1 cellular context compared by ENCODE assay signal in the genomic region with DNA sequence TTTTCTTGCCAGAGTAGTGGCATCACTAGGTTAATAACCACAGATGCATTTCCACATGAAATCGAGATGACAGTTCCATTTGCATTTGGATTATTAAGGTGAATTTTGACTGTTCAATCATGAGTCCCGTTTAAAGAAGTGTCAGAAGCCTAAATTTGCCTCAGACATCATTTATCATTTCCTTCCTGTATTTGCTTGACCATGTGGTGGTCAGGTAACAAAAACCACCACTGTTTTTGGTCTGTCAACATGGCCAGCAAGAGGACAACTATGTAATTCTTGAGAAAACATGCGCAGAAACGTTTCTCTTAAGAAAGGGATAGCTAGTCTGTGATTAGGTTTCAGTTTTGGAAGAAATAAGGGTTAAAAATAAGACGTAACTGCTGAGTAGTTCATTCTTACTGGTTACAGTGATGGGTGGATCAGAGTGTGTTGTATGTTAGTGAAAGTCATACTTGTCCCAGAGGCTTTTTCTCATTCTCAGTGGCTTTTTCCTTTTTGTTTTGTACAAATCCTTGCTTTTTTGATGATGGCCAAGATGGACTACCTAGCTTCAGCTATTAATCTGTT.
TF ChIP-seq lines count a peak whose summit lies in the region.

No MANE protein-coding gene starts in this region.

TF ChIP-seq in GM12878, 131 proteins besides CTCF, POLR2A, EP300 and RAD21 (continued from another document):
- TF ChIP-seq DPF2 (IDR thresholded peaks at IDR 0.05) (no peak), RCOR1 (conservative IDR thresholded peaks at IDR 0.05; ENCODE audit: low read depth, low read length) (no peak), BCL3 (IDR thresholded peaks at IDR 0.05; ENCODE audit: borderline replicate concordance, insufficient read depth, low read depth, low read length, poor library complexity, severe bottlenecking) (no peak), EZH2 (IDR thresholded peaks at IDR 0.05; ENCODE audit: borderline replicate concordance, control insufficient read depth, low read depth, low read length) (no peak), FOS (IDR thresholded peaks at IDR 0.05; ENCODE audit: borderline replicate concordance, extremely low read depth, insufficient read length) (no peak), RUNX3 (IDR thresholded peaks at IDR 0.05; ENCODE audit: low read length) (peak; percentile 72; the same call in 1 of the 2 replicates), POLR2AphosphoS5 (IDR thresholded peaks at IDR 0.05; ENCODE audit: low read length) (no peak), EGR1 (IDR thresholded peaks at IDR 0.05; ENCODE audit: borderline replicate concordance in 1 of 2, low read depth in 2 of 2, low read length in 2 of 2) (no peak), MTA3 (IDR thresholded peaks at IDR 0.05; ENCODE audit: borderline replicate concordance, low read length) (no peak), MTA2 (IDR thresholded peaks at IDR 0.05; ENCODE audit: low read depth) (no peak), USF1 (IDR thresholded peaks at IDR 0.05; ENCODE audit: borderline replicate concordance, extremely low read length, insufficient read depth, low read depth, low read length) (no peak), CREB1 (IDR thresholded peaks at IDR 0.05; ENCODE audit: low read depth) (no peak), BRCA1 (IDR thresholded peaks at IDR 0.05; ENCODE audit: low read depth, low read length) (no peak), ETV6 (conservative IDR thresholded peaks at IDR 0.05 in 1 of 2, IDR thresholded peaks at IDR 0.05 in 1 of 2; ENCODE audit: borderline replicate concordance in 1 of 2, low read depth in 1 of 2) (0 out of 4 replicates have a peak, but pooled peaks of 1 of the 2 experiments have one; percentile 32), ZBTB4 (CRISPR knock-in tag; IDR thresholded peaks at IDR 0.05) (no peak), RAD51 (IDR thresholded peaks at IDR 0.05) (no peak), STAT1 (conservative IDR thresholded peaks at IDR 0.05) (no peak), YY1 (IDR thresholded peaks at IDR 0.05; ENCODE audit: low read depth, low read length) (no peak), ZNF207 (IDR thresholded peaks at IDR 0.05; ENCODE audit: borderline replicate concordance) (no peak), ZNF687 (IDR thresholded peaks at IDR 0.05) (0 out of 2 replicates have a peak, but pooled peaks have one; percentile 44), ZNF274 (IDR thresholded peaks at IDR 0.05; ENCODE audit: insufficient read depth, insufficient read length) (no peak), CREM (IDR thresholded peaks at IDR 0.05; ENCODE audit: low read depth) (peak; percentile 35; the same call in 1 of the 2 replicates), SUZ12 (IDR thresholded peaks at IDR 0.05; ENCODE audit: unreplicated experiment) (no peak), HDAC2 (IDR thresholded peaks at IDR 0.05) (no peak), YBX1 (IDR thresholded peaks at IDR 0.05) (no peak)
- TF ChIP-seq, protein P1, sequence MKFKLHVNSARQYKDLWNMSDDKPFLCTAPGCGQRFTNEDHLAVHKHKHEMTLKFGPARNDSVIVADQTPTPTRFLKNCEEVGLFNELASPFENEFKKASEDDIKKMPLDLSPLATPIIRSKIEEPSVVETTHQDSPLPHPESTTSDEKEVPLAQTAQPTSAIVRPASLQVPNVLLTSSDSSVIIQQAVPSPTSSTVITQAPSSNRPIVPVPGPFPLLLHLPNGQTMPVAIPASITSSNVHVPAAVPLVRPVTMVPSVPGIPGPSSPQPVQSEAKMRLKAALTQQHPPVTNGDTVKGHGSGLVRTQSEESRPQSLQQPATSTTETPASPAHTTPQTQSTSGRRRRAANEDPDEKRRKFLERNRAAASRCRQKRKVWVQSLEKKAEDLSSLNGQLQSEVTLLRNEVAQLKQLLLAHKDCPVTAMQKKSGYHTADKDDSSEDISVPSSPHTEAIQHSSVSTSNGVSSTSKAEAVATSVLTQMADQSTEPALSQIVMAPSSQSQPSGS (IDR thresholded peaks at IDR 0.05; ENCODE audit: low read length) = 0 out of 2 replicates have a peak, but pooled peaks have one; percentile 27
- TF ChIP-seq, protein P2, sequence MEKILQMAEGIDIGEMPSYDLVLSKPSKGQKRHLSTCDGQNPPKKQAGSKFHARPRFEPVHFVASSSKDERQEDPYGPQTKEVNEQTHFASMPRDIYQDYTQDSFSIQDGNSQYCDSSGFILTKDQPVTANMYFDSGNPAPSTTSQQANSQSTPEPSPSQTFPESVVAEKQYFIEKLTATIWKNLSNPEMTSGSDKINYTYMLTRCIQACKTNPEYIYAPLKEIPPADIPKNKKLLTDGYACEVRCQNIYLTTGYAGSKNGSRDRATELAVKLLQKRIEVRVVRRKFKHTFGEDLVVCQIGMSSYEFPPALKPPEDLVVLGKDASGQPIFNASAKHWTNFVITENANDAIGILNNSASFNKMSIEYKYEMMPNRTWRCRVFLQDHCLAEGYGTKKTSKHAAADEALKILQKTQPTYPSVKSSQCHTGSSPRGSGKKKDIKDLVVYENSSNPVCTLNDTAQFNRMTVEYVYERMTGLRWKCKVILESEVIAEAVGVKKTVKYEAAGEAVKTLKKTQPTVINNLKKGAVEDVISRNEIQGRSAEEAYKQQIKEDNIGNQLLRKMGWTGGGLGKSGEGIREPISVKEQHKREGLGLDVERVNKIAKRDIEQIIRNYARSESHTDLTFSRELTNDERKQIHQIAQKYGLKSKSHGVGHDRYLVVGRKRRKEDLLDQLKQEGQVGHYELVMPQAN (conservative IDR thresholded peaks at IDR 0.05) = no peak
- TF ChIP-seq, protein P3, sequence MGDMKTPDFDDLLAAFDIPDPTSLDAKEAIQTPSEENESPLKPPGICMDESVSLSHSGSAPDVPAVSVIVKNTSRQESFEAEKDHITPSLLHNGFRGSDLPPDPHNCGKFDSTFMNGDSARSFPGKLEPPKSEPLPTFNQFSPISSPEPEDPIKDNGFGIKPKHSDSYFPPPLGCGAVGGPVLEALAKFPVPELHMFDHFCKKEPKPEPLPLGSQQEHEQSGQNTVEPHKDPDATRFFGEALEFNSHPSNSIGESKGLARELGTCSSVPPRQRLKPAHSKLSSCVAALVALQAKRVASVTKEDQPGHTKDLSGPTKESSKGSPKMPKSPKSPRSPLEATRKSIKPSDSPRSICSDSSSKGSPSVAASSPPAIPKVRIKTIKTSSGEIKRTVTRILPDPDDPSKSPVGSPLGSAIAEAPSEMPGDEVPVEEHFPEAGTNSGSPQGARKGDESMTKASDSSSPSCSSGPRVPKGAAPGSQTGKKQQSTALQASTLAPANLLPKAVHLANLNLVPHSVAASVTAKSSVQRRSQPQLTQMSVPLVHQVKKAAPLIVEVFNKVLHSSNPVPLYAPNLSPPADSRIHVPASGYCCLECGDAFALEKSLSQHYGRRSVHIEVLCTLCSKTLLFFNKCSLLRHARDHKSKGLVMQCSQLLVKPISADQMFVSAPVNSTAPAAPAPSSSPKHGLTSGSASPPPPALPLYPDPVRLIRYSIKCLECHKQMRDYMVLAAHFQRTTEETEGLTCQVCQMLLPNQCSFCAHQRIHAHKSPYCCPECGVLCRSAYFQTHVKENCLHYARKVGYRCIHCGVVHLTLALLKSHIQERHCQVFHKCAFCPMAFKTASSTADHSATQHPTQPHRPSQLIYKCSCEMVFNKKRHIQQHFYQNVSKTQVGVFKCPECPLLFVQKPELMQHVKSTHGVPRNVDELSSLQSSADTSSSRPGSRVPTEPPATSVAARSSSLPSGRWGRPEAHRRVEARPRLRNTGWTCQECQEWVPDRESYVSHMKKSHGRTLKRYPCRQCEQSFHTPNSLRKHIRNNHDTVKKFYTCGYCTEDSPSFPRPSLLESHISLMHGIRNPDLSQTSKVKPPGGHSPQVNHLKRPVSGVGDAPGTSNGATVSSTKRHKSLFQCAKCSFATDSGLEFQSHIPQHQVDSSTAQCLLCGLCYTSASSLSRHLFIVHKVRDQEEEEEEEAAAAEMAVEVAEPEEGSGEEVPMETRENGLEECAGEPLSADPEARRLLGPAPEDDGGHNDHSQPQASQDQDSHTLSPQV (IDR thresholded peaks at IDR 0.05) = 0 out of 2 replicates have a peak, but pooled peaks have one; percentile 55
- TF ChIP-seq, protein P4, sequence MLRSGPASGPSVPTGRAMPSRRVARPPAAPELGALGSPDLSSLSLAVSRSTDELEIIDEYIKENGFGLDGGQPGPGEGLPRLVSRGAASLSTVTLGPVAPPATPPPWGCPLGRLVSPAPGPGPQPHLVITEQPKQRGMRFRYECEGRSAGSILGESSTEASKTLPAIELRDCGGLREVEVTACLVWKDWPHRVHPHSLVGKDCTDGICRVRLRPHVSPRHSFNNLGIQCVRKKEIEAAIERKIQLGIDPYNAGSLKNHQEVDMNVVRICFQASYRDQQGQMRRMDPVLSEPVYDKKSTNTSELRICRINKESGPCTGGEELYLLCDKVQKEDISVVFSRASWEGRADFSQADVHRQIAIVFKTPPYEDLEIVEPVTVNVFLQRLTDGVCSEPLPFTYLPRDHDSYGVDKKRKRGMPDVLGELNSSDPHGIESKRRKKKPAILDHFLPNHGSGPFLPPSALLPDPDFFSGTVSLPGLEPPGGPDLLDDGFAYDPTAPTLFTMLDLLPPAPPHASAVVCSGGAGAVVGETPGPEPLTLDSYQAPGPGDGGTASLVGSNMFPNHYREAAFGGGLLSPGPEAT (IDR thresholded peaks at IDR 0.05; ENCODE audit: low read depth) = no peak
